ENCODE assay signal across 1 cellular context in genomic region chr3:63991666-63992065, GRCh38.
TF ChIP-seq lines count a peak whose summit lies in the region.

No MANE protein-coding gene starts in this region.

TF ChIP-seq in K562, 482 proteins besides CTCF, POLR2A, EP300 and RAD21:
- TF ChIP-seq ZNF239 (CRISPR knock-in tag; IDR thresholded peaks at IDR 0.05) (peak; percentile 81), ZNF316 (IDR thresholded peaks at IDR 0.05) (no peak)
TF ChIP-seq in K562: peak in this region for 1.
